Comparison of ENCODE assay signal across 33 cellular contexts in genomic region chr9:134970198-134970597, GRCh38. TPM values are rescaled to one million over a fixed set of nuclear protein-coding genes. Genes with fewer than 3 reads are reported as not detected.
"Had no signal": no experiment of that assay in that cellular context is flagged by ENCODE, and none has a peak within 500 bp of the region (broad histone marks: within the 10 kb centered on the region; RNA-seq: fewer than 3 reads in every experiment).

No MANE protein-coding gene starts in this region.

- H2AFZ ChIP-seq: PC-9 had no signal

- H3K27ac ChIP-seq: PC-9, RWPE1, SJCRH30, SK-N-MC had no signal

- H3K36me3 ChIP-seq: SJCRH30 had no signal

- H3K4me2 ChIP-seq: PC-9 had no signal

- H3K4me3 ChIP-seq: PC-9, SJCRH30, SK-N-MC had no signal

- H3K9me3 ChIP-seq: SJCRH30 had no signal

- H3K4me3 Mint-ChIP-seq: T-cell had no signal

- H3K36me3 Mint-ChIP-seq: T-cell had no signal

- ATAC-seq: Panc1, SK-N-SH treated with all-trans-retinoic acid at 6 μM for 48 hours, T-cell had no signal

- FAIRE-seq: RCC 7860 had no signal

- DNase-seq: MM.1S, MV-4-11, NCI-H1092, NCI-H1105, NCI-H1417 treated with DMSO at 0.1 percent for 48 hours, NCI-H1436 treated with DMSO at 0.1 percent for 48 hours, NCI-H1694 treated with DMSO at 0.1 percent for 48 hours, NCI-H187 treated with DMSO at 0.1 percent for 48 hours, NCI-H2029, NCI-H2081, NCI-H2171 treated with DMSO at 0.1 percent for 48 hours, NCI-H2227 treated with DMSO at 0.1 percent for 48 hours, NCI-H345, NCI-H446, NCI-H510A treated with DMSO at 0.1 percent for 48 hours, NCI-H524 treated with DMSO at 0.1 percent for 48 hours, NCI-H526 treated with DMSO at 0.1 percent for 48 hours, PC-9, SHP77, SIG-M5, SJCRH30, T-cell had no signal

- H3K27ac Mint-ChIP-seq: T-cell had no signal

- H3K9me3 Mint-ChIP-seq: T-cell had no signal

- H3K4me1 Mint-ChIP-seq: T-cell had no signal

RNA-seq across cellular contexts. Expression of gene FCN1, which starts 52.5 kb away (rescaled TPM):
- total RNA-seq: LHCN-M2; MCF 10A; NCI-H460; PC-9; RPMI7951; SJCRH30; SK-MEL-5; T-helper 1 cell treated with Interleukin-12 subunit alpha and Interleukin-12 subunit beta and Interleukin-4 antibody, amounts not matched to agents 30 ng/mL and 1 ng/mL, for 36 hours had no signal
